9 cellular contexts compared by ENCODE assay signal in the genomic region with DNA sequence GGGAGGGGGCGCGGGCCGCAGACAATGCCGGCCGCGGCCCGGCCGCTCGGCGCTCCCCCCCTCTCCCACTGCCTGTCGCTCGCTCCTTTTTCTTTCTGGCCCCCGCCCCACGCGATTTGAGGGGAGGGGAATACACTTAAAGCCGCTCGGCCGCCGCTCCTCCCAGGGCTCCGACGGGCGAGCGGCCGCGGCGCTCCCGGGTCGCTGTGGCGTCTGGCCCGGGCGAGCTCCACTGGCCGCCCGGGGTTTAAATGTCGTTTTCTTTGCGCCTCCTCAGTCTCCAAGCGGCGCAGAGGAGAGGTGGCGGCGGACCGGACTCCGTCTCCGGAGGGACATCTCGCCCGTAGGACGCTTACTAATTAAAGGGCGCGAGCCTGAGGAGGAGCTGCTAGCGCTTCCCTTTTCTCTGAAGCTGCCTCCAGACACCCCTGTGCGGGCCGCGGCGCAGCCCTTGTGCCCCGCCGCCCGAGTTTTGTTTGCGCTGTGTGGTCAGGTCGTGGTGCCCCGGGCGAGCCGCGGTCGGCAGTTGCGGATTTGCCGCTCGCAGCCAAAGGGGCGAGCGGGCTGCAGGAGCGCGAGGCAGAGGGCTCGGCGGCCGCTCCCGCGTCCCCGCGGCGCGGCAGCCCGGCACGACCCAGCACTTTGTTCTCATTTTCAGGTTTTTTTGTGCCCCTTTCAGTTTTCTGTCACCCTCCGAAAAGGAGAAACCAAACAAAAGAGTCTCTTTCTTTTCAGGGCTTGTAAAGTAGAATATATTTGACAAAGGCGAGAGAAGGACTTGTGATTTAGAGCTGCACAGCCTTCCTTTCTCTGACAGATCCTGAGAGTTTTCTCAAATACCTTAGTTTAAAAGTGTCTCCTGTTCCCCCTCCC.
DNase-seq lines count a peak whose midpoint lies in the region; FAIRE-seq and TF ChIP-seq lines count a peak whose summit lies in the region.
"Had no signal": no experiment of that assay in that cellular context is flagged by ENCODE, and none has a peak within 500 bp of the region (broad histone marks: within the 10 kb centered on the region; RNA-seq: fewer than 3 reads in every experiment).

No MANE protein-coding gene starts in this region.

- H3K36me3 ChIP-seq in NT2/D1 (ENCODE audit: insufficient read depth, insufficient read length, low read length) (no peaks in the 10 kb centered on the region), neutrophil (no peaks in the 10 kb centered on the region)

- FAIRE-seq in D721Med (lab: Jason Lieb, UNC): no peak
- FAIRE-seq: G401.6 had no signal

- H3K27ac ChIP-seq in neutrophil: peak overlapping the region; percentile 85

- peak overlapping the region; percentile 59 for H3K4me3 ChIP-seq in NT2/D1 (ENCODE audit: insufficient read length, low read depth)
- H3K4me3 ChIP-seq in neutrophil (ENCODE audit: low read depth in 1 of 2, low read length in 1 of 2): peak overlapping the region; percentile 86 to 95

- H3K4me1 ChIP-seq in NT2/D1 (ENCODE audit: insufficient read depth, insufficient read length) (peaks cover 6% of the 10 kb centered on the region), neutrophil (ENCODE audit: control insufficient read depth in 1 of 2, insufficient read depth in 1 of 2, low read depth in 1 of 2, low read length in 1 of 2) (peaks cover 22 to 23% of the 10 kb centered on the region in 2 experiments)

- H3K27me3 ChIP-seq in NT2/D1 (ENCODE audit: insufficient read depth, insufficient read length) (peaks cover 31% of the 10 kb centered on the region), neutrophil (peaks cover 26% of the 10 kb centered on the region)

- peak overlapping the region; percentile 72 for H3K9ac ChIP-seq in NT2/D1 (ENCODE audit: insufficient read length, low read depth)

- TF ChIP-seq CTCF in neutrophil (IDR thresholded peaks at IDR 0.05) (no peak), D721Med (IDR thresholded peaks at IDR 0.05; ENCODE audit: insufficient read depth, missing control alignments) (no peak)

- DNase-seq in NCI-H1694 treated with DMSO at 0.1 percent for 48 hours (lab: John Stamatoyannopoulos, UW) (peak; percentile 4), NCI-H1694 (lab: John Stamatoyannopoulos, UW) (no peak), NT2/D1 (ENCODE audit: low read depth, low spot score) (no peak), globus pallidus (ENCODE audit: low spot score) (peak; percentile 40), D721Med (ENCODE audit: insufficient read length, low spot score) (no peak), NCI-H446 treated with DMSO at 0.1 percent for 48 hours (lab: John Stamatoyannopoulos, UW) (no peak)
- DNase-seq in activated naive CD4-positive, alpha-beta T cell treated with Interleukin-2 at 50 U/mL for 16 hours: peak; percentile 22

- H3K9me3 ChIP-seq in NT2/D1 (ENCODE audit: insufficient read depth, low read length): no peaks in the 10 kb centered on the region
- no peaks in the 10 kb centered on the region for H3K9me3 ChIP-seq in neutrophil

Comparison
In these comparisons a context has a peak if more than half of its experiments do, and no peak if none do; other contexts are left out.
1. DNase-seq: peak in NCI-H1694 treated with DMSO at 0.1 percent for 48 hours (single experiment), activated naive CD4-positive, alpha-beta T cell treated with Interleukin-2 at 50 U/mL for 16 hours (single experiment) and globus pallidus (single experiment); none in NCI-H1694 (single experiment), NT2/D1 (single experiment), D721Med (single experiment) and NCI-H446 treated with DMSO at 0.1 percent for 48 hours (single experiment).